ENCODE assay signal across 12 cellular contexts in the genomic region with DNA sequence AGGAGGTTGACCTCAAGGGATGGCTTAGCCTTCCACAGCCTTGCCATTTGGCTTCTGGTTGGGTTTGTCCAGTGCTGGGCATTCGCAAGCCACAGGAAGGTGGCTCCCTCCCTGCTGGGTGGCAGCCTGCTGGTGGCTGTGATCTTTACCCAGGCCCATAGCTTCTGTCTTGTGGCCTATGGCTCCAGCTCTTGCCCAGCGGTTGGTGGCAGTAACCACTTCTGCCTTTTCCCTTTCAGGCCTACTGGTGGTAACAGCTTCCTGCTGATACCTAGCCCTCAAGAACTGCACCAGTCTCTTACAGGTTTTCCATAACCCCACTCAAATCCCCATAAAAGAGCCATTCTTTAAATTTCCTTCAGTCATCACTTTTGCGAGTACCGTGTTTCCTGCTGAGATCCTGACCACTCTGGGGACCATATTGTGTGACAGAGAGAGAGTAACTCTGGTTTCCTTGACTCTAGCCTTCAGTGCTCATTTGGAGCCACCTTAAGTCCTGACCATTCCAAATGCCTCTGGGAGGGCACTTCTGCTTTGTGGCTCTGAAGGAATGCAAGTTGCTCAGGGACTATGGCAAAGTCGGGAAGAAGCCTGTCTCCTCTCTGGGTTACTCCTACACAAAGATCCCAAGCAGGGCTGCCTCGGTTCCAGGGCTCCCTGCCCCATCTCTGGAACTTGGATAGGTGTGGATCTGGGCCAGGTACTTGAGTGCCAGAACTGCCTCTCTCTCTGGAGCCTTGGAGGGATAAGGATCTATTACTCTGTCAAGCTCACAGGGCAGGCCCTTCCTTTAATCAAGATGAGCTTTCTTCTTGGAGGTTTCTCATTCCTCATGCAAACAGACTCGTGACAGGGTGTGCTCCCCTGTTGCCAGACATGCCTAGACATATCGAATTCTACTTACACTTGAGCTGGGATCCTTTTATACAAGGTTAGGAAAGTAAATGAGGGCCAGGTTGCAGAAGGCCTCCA. TPM values are rescaled to one million over a fixed set of nuclear protein-coding genes. Genes with fewer than 3 reads are reported as not detected.
DNase-seq lines count a peak whose midpoint lies in the region; FAIRE-seq and TF ChIP-seq lines count a peak whose summit lies in the region.
"Had no signal": no experiment of that assay in that cellular context is flagged by ENCODE, and none has a peak within 500 bp of the region (broad histone marks: within the 10 kb centered on the region; RNA-seq: fewer than 3 reads in every experiment).

No MANE protein-coding gene starts in this region.

- no peak for TF ChIP-seq EP300 in H1 (IDR thresholded peaks at IDR 0.05; ENCODE audit: borderline replicate concordance in 1 of 2, low read depth in 2 of 2, low read length in 2 of 2)

- TF ChIP-seq POLR2A in H1 (IDR thresholded peaks at IDR 0.05; ENCODE audit: control extremely low read depth in 1 of 2, low read depth in 2 of 2, low read length in 2 of 2): no peak

- H3K4ac ChIP-seq in H1 (replicated peaks; ENCODE audit: insufficient read length, low read depth, low read length): no peak overlapping the region

- intact Hi-C loops in left ventricle myocardium inferior (cut with micrococcal nuclease): no loop called here

- H3K27me3 ChIP-seq in H1 (replicated peaks in 1 of 4; ENCODE audit: control insufficient read depth in 3 of 4, extremely low read depth in 1 of 4, insufficient read depth in 3 of 4, low read length in 3 of 4) (peaks cover 0 to 3% (median 0%) of the 10 kb centered on the region in 4 experiments; a peak in 1 of 7 replicates), left ventricle myocardium inferior (ENCODE audit: low read depth) (peaks cover 9% of the 10 kb centered on the region)
- H3K27me3 ChIP-seq: Peyer's patch had no signal

- POLR2A ChIA-PET in H1 (lab: Charles Lee; ENCODE audit: partially characterized antibody): interaction anchor here (1.0 to 1.9 kb wide), 7 partner anchors 13 to 88 kb away, joined by 3 to 8 read pairs (median 5); partner anchors contain the start of gene CIDEB

- H3K27me3 Mint-ChIP-seq in osteocyte (ENCODE audit: unreplicated experiment): no peaks in the 10 kb centered on the region

- H2AK5ac ChIP-seq in H1 (ENCODE audit: low read depth, low read length): no peak overlapping the region

- no peak overlapping the region for H3K4me3 Mint-ChIP-seq in osteocyte (ENCODE audit: unreplicated experiment)
- H3K4me3 Mint-ChIP-seq: activated T-cell treated with anti-CD3 and anti-CD28 coated beads, Interleukin-2, amount 50 U/mL, for 24 hours; CD14-positive monocyte had no signal

- peaks cover 10% of the 10 kb centered on the region; the same call in 1 of the 2 replicates for H3K23me2 ChIP-seq in H1 (ENCODE audit: low read depth, low read length)

- WGBS in H1 (ENCODE audit: extremely low coverage in 1 of 2, insufficient coverage in 1 of 2, insufficient read length in 1 of 2, insufficient replicate concordance in 2 of 2, low coverage in 1 of 2, low lambda C conversion rate in 2 of 2, missing lambda C conversion rate in 1 of 2), 2 experiments: 86% methylated on average over 8 of the region's 8 CpGs; no CpG with 5 or more reads in 1 of the 2 experiments

- no peak for FAIRE-seq in H1 (lab: Jason Lieb, UNC)

- peak overlapping the region; percentile 80; the same call in 1 of the 2 replicates for H2BK12ac ChIP-seq in H1 (ENCODE audit: low read depth, low read length)

- peaks cover 0 to 15% (median 8%) of the 10 kb centered on the region in 4 experiments; a peak in 6 of 7 replicates for H3K4me1 ChIP-seq in H1 (replicated peaks in 1 of 4; ENCODE audit: control insufficient read depth in 3 of 4, insufficient read depth in 4 of 4, low read length in 3 of 4)
- peaks cover 35% of the 10 kb centered on the region for H3K4me1 ChIP-seq in left ventricle myocardium inferior

- no peak overlapping the region for H4K8ac ChIP-seq in H1 (ENCODE audit: extremely low read depth, insufficient read depth, low read length)

- no peak overlapping the region for H3K9ac ChIP-seq in H1 (replicated peaks in 1 of 4; ENCODE audit: extremely low read depth in 1 of 4, low read depth in 3 of 4, low read length in 3 of 4)

- no peak overlapping the region for H3K4me3 ChIP-seq in H1 (ENCODE audit: extremely low read depth in 1 of 4, insufficient read depth in 2 of 4, low read depth in 3 of 4, low read length in 4 of 4)
- H3K4me3 ChIP-seq in left ventricle myocardium inferior: no peak overlapping the region
- H3K4me3 ChIP-seq: Peyer's patch had no signal

- H3K9me3 ChIP-seq in H1 (ENCODE audit: insufficient read depth in 2 of 2, low read depth in 1 of 2, low read length in 1 of 2): no peaks in the 10 kb centered on the region
- no peaks in the 10 kb centered on the region for H3K9me3 ChIP-seq in left ventricle myocardium inferior (replicated peaks)
- H3K9me3 ChIP-seq: Peyer's patch had no signal

- peaks cover 51% of the 10 kb centered on the region for H3K4me1 Mint-ChIP-seq in osteocyte (ENCODE audit: unreplicated experiment)

- in situ Hi-C loops in G401 (cut with HindIII; ENCODE audit: low sequenced_read_pairs): no loop called here

- H2BK5ac ChIP-seq in H1 (ENCODE audit: low read depth, low read length): peak overlapping the region; percentile 60; the same call in 1 of the 2 replicates

- H3K14ac ChIP-seq in H1 (ENCODE audit: insufficient read length): no peak overlapping the region

- H3K18ac ChIP-seq in H1 (ENCODE audit: extremely low read depth, low read length): no peak overlapping the region

- TF ChIP-seq CTCF in H1 (IDR thresholded peaks at IDR 0.05; ENCODE audit: control extremely low read depth in 1 of 3, insufficient read depth in 1 of 3, low read depth in 1 of 3, low read length in 3 of 3) (no peak), osteocyte (IDR thresholded peaks at IDR 0.05) (no peak), left ventricle myocardium inferior (IDR thresholded peaks at IDR 0.05; ENCODE audit: borderline replicate concordance) (no peak)

- no peaks in the 10 kb centered on the region for H3K79me1 ChIP-seq in H1 (ENCODE audit: low read depth, low read length)

- no peak overlapping the region for H4K5ac ChIP-seq in H1 (ENCODE audit: insufficient read length, low read depth, low read length)

- no peaks in the 10 kb centered on the region for H4K20me1 ChIP-seq in H1 (replicated peaks in 1 of 2; ENCODE audit: control insufficient read depth in 1 of 2, insufficient read depth in 2 of 2, low read length in 2 of 2)

- H2BK20ac ChIP-seq in H1 (ENCODE audit: low read length): peak overlapping the region; percentile 66; the same call in 1 of the 2 replicates

- CTCF ChIA-PET in H1 (lab: Charles Lee; ENCODE audit: partially characterized antibody): interaction anchor here (0.8 to 4.3 kb wide), 17 partner anchors 9 to 201 kb away, joined by 3 to 35 read pairs (median 6); partner anchors contain the start of gene NFATC4

- H3K56ac ChIP-seq in H1 (replicated peaks; ENCODE audit: insufficient read length, low read depth, low read length): no peak overlapping the region

- peak overlapping the region; percentile 4 for H3K27ac Mint-ChIP-seq in osteocyte (ENCODE audit: unreplicated experiment)
- H3K27ac Mint-ChIP-seq: activated T-cell treated with anti-CD3 and anti-CD28 coated beads, Interleukin-2, amount 50 U/mL, for 24 hours had no signal

- H3K23ac ChIP-seq in H1 (ENCODE audit: insufficient read length): no peak overlapping the region

- H2AFZ ChIP-seq in H1 (ENCODE audit: low read length): no peak overlapping the region

- peak; percentile 24 for DNase-seq in EH (ENCODE audit: low read depth)
- peak; percentile 45 for DNase-seq in NOMO-1 treated with DMSO at 0.1 percent for 48 hours (lab: John Stamatoyannopoulos, UW; ENCODE audit: unreplicated experiment)
- DNase-seq in H1 (ENCODE audit: low read depth in 1 of 2, low spot score in 2 of 2): no peak
- DNase-seq in osteocyte (ENCODE audit: extremely low spot score, unreplicated experiment): no peak
- no peak for DNase-seq in left ventricle myocardium inferior
- DNase-seq in T-helper 9 cell: no peak
- no peak for DNase-seq in activated gamma-delta T cell (lab: John Stamatoyannopoulos, UW)
- no peak for DNase-seq in G401 (ENCODE audit: low spot score)
- DNase-seq: activated T-cell treated with anti-CD3 and anti-CD28 coated beads, Interleukin-2, amount 50 U/mL, for 24 hours; Peyer's patch; WERI-Rb-1 had no signal

- H4K91ac ChIP-seq in H1 (replicated peaks; ENCODE audit: insufficient read length, low read length): no peak overlapping the region

- H3K4me2 ChIP-seq in H1 (ENCODE audit: insufficient read depth in 1 of 2, low read depth in 2 of 2, low read length in 2 of 2): no peak overlapping the region

- H2BK120ac ChIP-seq in H1 (replicated peaks; ENCODE audit: low read depth, low read length): no peak overlapping the region

- no peaks in the 10 kb centered on the region for H3K79me2 ChIP-seq in H1 (ENCODE audit: control insufficient read depth in 1 of 2, insufficient read depth in 2 of 2, low read length in 2 of 2)

- H2BK15ac ChIP-seq in H1 (ENCODE audit: low read length): peak overlapping the region; percentile 83; the same call in 1 of the 2 replicates

- no peak for TF ChIP-seq RAD21 in H1 (IDR thresholded peaks at IDR 0.05 in 1 of 2, conservative IDR thresholded peaks at IDR 0.05 in 1 of 2; ENCODE audit: low read depth in 2 of 2, low read length in 2 of 2)

- H3K9me3 Mint-ChIP-seq in osteocyte (ENCODE audit: unreplicated experiment): no peaks in the 10 kb centered on the region
- H3K9me3 Mint-ChIP-seq: activated T-cell treated with anti-CD3 and anti-CD28 coated beads, Interleukin-2, amount 50 U/mL, for 24 hours; CD14-positive monocyte had no signal

- H3K36me3 ChIP-seq in H1 (ENCODE audit: control insufficient read depth in 2 of 4, insufficient read depth in 4 of 4, low read length in 3 of 4): no peaks in the 10 kb centered on the region
- no peaks in the 10 kb centered on the region for H3K36me3 ChIP-seq in left ventricle myocardium inferior
- H3K36me3 ChIP-seq: Peyer's patch, WERI-Rb-1 had no signal

- H3K27ac ChIP-seq in H1 (ENCODE audit: low read depth, low read length): no peak overlapping the region
- no peak overlapping the region for H3K27ac ChIP-seq in left ventricle myocardium inferior (replicated peaks)
- H3K27ac ChIP-seq: Peyer's patch had no signal

- no peaks in the 10 kb centered on the region for H3K36me3 Mint-ChIP-seq in osteocyte (ENCODE audit: unreplicated experiment)

RNA-seq across cellular contexts. Expression of gene NYNRIN, which starts 2.9 kb away (rescaled TPM):
- total RNA-seq in H1 (2021; fragmentation: NEBNext Ultra II Directional; extraction: Animal tissue kit (Norgen Biotek cat#: 25700)): 18.3 and 19.6 TPM in 2 replicates
- polyA plus RNA-seq in H1 (2011; rRNA removed): 15.2 and 18.4 TPM in 2 replicates
- 10.5 TPM for polyA plus RNA-seq in H1 (2011; cell fraction: cytosol; rRNA removed)
- polyA plus RNA-seq in H1 (2011; cell fraction: nucleus; rRNA removed): 27.2 TPM
- 11.9 to 18.8 TPM (median 15.4 TPM) in 4 replicates for polyA plus RNA-seq in H1 (2012, experiment 1 of 2)
- polyA plus RNA-seq in H1 (2012, experiment 2 of 2): 15.0 TPM
- polyA plus RNA-seq in H1 (2013, experiment 1 of 2): 9.0 TPM
- polyA plus RNA-seq in H1 (2013, experiment 2 of 2): 8.4 TPM
- polyA minus RNA-seq in H1 (2011; rRNA and poly(A)+ RNA removed): 24.2 and 26.3 TPM in 2 replicates
- polyA minus RNA-seq in H1 (2011; cell fraction: cytosol; rRNA and poly(A)+ RNA removed): 16.6 TPM
- polyA minus RNA-seq in H1 (2011; cell fraction: nucleus; rRNA and poly(A)+ RNA removed): 18.8 TPM
- total RNA-seq in osteocyte: 39.6 and 40.2 TPM in 2 replicates
- 8.0 TPM for total RNA-seq in left ventricle myocardium inferior
- total RNA-seq in G401 (2014; rRNA removed; shearing (Covaris generic)): 19.7 and 24.1 TPM in 2 replicates

RNA-seq across cellular contexts. Expression of gene NFATC4, which starts 27.9 kb away (rescaled TPM):
- total RNA-seq in H1 (2021; fragmentation: NEBNext Ultra II Directional; extraction: Animal tissue kit (Norgen Biotek cat#: 25700)): 47.3 and 51.2 TPM in 2 replicates
- 50.3 and 78.9 TPM in 2 replicates for polyA plus RNA-seq in H1 (2011; rRNA removed)
- 58.4 TPM for polyA plus RNA-seq in H1 (2011; cell fraction: cytosol; rRNA removed)
- polyA plus RNA-seq in H1 (2011; cell fraction: nucleus; rRNA removed): 578 TPM
- 35.4 to 72.8 TPM (median 70.8 TPM) in 4 replicates for polyA plus RNA-seq in H1 (2012, experiment 1 of 2)
- 49.3 TPM for polyA plus RNA-seq in H1 (2012, experiment 2 of 2)
- polyA plus RNA-seq in H1 (2013, experiment 1 of 2): 29.4 TPM
- polyA plus RNA-seq in H1 (2013, experiment 2 of 2): 24.1 TPM
- 19.4 and 23.0 TPM in 2 replicates for polyA minus RNA-seq in H1 (2011; rRNA and poly(A)+ RNA removed)
- 22.5 TPM for polyA minus RNA-seq in H1 (2011; cell fraction: cytosol; rRNA and poly(A)+ RNA removed)
- 54.7 TPM for polyA minus RNA-seq in H1 (2011; cell fraction: nucleus; rRNA and poly(A)+ RNA removed)
- total RNA-seq in osteocyte (197 and 223 TPM in 2 replicates), left ventricle myocardium inferior (20.6 TPM)
- 41.4 and 45.5 TPM in 2 replicates for total RNA-seq in G401 (2014; rRNA removed; shearing (Covaris generic))
- polyA plus RNA-seq: CD14-positive monocyte had no signal

RNA-seq across cellular contexts. Expression of gene CBLN3, which starts 33.6 kb away (rescaled TPM):
- 0.52 and 0.54 TPM in 2 replicates for total RNA-seq in H1 (2021; fragmentation: NEBNext Ultra II Directional; extraction: Animal tissue kit (Norgen Biotek cat#: 25700))
- 0.72 and 1.00 TPM in 2 replicates for polyA plus RNA-seq in H1 (2011; rRNA removed)
- polyA plus RNA-seq in H1 (2011; cell fraction: cytosol; rRNA removed): 0.65 TPM
- polyA plus RNA-seq in H1 (2011; cell fraction: nucleus; rRNA removed): 1.7 TPM
- polyA plus RNA-seq in H1 (2012, experiment 1 of 2): 0.37 to 1.00 TPM (median 0.83 TPM) in 4 replicates
- 0.43 TPM for polyA plus RNA-seq in H1 (2012, experiment 2 of 2)
- 0.57 TPM for polyA plus RNA-seq in H1 (2013, experiment 1 of 2)
- polyA plus RNA-seq in H1 (2013, experiment 2 of 2): 0.53 TPM
- polyA minus RNA-seq in H1 (2011; rRNA and poly(A)+ RNA removed): 0.12 and 0.57 TPM in 2 replicates
- polyA minus RNA-seq in H1 (2011; cell fraction: cytosol; rRNA and poly(A)+ RNA removed): not detected
- 1.2 TPM for polyA minus RNA-seq in H1 (2011; cell fraction: nucleus; rRNA and poly(A)+ RNA removed)
- total RNA-seq in osteocyte (5.5 and 6.1 TPM in 2 replicates), left ventricle myocardium inferior (0.55 TPM)
- total RNA-seq in G401 (2014; rRNA removed; shearing (Covaris generic)): 0.25 and 0.88 TPM in 2 replicates

RNA-seq across cellular contexts. Expression of gene KHNYN, which starts 33.9 kb away (rescaled TPM):
- 22.1 and 22.3 TPM in 2 replicates for total RNA-seq in H1 (2021; fragmentation: NEBNext Ultra II Directional; extraction: Animal tissue kit (Norgen Biotek cat#: 25700))
- 7.6 and 9.2 TPM in 2 replicates for polyA plus RNA-seq in H1 (2011; rRNA removed)
- 10.0 TPM for polyA plus RNA-seq in H1 (2011; cell fraction: cytosol; rRNA removed)
- 18.3 TPM for polyA plus RNA-seq in H1 (2011; cell fraction: nucleus; rRNA removed)
- polyA plus RNA-seq in H1 (2012, experiment 1 of 2): 14.2 to 18.4 TPM (median 16.7 TPM) in 4 replicates
- 6.4 TPM for polyA plus RNA-seq in H1 (2012, experiment 2 of 2)
- 8.0 TPM for polyA plus RNA-seq in H1 (2013, experiment 1 of 2)
- polyA plus RNA-seq in H1 (2013, experiment 2 of 2): 8.6 TPM
- polyA minus RNA-seq in H1 (2011; rRNA and poly(A)+ RNA removed): 17.7 and 19.0 TPM in 2 replicates
- polyA minus RNA-seq in H1 (2011; cell fraction: cytosol; rRNA and poly(A)+ RNA removed): 10.9 TPM
- 23.2 TPM for polyA minus RNA-seq in H1 (2011; cell fraction: nucleus; rRNA and poly(A)+ RNA removed)
- total RNA-seq in osteocyte (59.9 and 60.9 TPM in 2 replicates), left ventricle myocardium inferior (20.5 TPM)
- total RNA-seq in G401 (2014; rRNA removed; shearing (Covaris generic)): 41.9 and 54.9 TPM in 2 replicates

RNA-seq across cellular contexts. Expression of gene SDR39U1, which starts 46.7 kb away (rescaled TPM):
- 45.2 and 46.7 TPM in 2 replicates for total RNA-seq in H1 (2021; fragmentation: NEBNext Ultra II Directional; extraction: Animal tissue kit (Norgen Biotek cat#: 25700))
- polyA plus RNA-seq in H1 (2011; rRNA removed): 98.8 and 104 TPM in 2 replicates
- 84.0 TPM for polyA plus RNA-seq in H1 (2011; cell fraction: cytosol; rRNA removed)
- polyA plus RNA-seq in H1 (2011; cell fraction: nucleus; rRNA removed): 132 TPM
- polyA plus RNA-seq in H1 (2012, experiment 1 of 2): 42.7 to 63.6 TPM (median 60.1 TPM) in 4 replicates
- polyA plus RNA-seq in H1 (2012, experiment 2 of 2): 60.9 TPM
- 42.5 TPM for polyA plus RNA-seq in H1 (2013, experiment 1 of 2)
- polyA plus RNA-seq in H1 (2013, experiment 2 of 2): 37.4 TPM
- 18.7 and 22.0 TPM in 2 replicates for polyA minus RNA-seq in H1 (2011; rRNA and poly(A)+ RNA removed)
- polyA minus RNA-seq in H1 (2011; cell fraction: cytosol; rRNA and poly(A)+ RNA removed): 14.5 TPM
- polyA minus RNA-seq in H1 (2011; cell fraction: nucleus; rRNA and poly(A)+ RNA removed): 35.0 TPM
- total RNA-seq in osteocyte: 53.9 and 54.6 TPM in 2 replicates
- 74.8 TPM for total RNA-seq in left ventricle myocardium inferior
- 49.2 and 56.4 TPM in 2 replicates for total RNA-seq in G401 (2014; rRNA removed; shearing (Covaris generic))

Comparison
In these comparisons a context has a peak if more than half of its experiments do, and no peak if none do; other contexts are left out.
1. DNase-seq: peak in EH (single experiment) and NOMO-1 treated with DMSO at 0.1 percent for 48 hours (single experiment); none in H1 (0 of 2), osteocyte (single experiment), left ventricle myocardium inferior (single experiment), T-helper 9 cell (single experiment), activated gamma-delta T cell (single experiment) and G401 (single experiment).